In the genomic region with DNA sequence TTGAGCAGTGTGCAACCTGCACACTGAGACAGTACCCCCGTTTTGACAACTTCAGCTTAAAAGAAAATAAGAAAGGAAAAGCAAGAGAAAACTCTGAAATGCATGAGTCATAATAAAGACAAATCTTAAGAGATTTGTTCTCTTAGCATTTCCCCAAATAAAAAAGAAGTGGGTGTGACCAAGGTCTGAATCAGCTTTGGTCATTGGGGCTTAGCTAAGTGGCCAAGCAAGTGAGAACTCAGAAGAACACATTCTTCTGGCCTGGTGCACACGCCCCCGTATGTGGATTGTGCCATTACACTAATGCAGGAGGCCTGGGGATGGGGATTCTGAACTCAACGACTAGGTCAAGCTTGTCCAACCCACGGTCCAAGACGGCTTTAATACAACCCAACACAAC, we compare ENCODE assay signal across 1 cellular context.
TF ChIP-seq lines count a peak whose summit lies in the region.

No MANE protein-coding gene starts in this region.

TF ChIP-seq in GM23338, 12 proteins besides CTCF, POLR2A, EP300 and RAD21 (continued from another document):
- TF ChIP-seq, protein P1, sequence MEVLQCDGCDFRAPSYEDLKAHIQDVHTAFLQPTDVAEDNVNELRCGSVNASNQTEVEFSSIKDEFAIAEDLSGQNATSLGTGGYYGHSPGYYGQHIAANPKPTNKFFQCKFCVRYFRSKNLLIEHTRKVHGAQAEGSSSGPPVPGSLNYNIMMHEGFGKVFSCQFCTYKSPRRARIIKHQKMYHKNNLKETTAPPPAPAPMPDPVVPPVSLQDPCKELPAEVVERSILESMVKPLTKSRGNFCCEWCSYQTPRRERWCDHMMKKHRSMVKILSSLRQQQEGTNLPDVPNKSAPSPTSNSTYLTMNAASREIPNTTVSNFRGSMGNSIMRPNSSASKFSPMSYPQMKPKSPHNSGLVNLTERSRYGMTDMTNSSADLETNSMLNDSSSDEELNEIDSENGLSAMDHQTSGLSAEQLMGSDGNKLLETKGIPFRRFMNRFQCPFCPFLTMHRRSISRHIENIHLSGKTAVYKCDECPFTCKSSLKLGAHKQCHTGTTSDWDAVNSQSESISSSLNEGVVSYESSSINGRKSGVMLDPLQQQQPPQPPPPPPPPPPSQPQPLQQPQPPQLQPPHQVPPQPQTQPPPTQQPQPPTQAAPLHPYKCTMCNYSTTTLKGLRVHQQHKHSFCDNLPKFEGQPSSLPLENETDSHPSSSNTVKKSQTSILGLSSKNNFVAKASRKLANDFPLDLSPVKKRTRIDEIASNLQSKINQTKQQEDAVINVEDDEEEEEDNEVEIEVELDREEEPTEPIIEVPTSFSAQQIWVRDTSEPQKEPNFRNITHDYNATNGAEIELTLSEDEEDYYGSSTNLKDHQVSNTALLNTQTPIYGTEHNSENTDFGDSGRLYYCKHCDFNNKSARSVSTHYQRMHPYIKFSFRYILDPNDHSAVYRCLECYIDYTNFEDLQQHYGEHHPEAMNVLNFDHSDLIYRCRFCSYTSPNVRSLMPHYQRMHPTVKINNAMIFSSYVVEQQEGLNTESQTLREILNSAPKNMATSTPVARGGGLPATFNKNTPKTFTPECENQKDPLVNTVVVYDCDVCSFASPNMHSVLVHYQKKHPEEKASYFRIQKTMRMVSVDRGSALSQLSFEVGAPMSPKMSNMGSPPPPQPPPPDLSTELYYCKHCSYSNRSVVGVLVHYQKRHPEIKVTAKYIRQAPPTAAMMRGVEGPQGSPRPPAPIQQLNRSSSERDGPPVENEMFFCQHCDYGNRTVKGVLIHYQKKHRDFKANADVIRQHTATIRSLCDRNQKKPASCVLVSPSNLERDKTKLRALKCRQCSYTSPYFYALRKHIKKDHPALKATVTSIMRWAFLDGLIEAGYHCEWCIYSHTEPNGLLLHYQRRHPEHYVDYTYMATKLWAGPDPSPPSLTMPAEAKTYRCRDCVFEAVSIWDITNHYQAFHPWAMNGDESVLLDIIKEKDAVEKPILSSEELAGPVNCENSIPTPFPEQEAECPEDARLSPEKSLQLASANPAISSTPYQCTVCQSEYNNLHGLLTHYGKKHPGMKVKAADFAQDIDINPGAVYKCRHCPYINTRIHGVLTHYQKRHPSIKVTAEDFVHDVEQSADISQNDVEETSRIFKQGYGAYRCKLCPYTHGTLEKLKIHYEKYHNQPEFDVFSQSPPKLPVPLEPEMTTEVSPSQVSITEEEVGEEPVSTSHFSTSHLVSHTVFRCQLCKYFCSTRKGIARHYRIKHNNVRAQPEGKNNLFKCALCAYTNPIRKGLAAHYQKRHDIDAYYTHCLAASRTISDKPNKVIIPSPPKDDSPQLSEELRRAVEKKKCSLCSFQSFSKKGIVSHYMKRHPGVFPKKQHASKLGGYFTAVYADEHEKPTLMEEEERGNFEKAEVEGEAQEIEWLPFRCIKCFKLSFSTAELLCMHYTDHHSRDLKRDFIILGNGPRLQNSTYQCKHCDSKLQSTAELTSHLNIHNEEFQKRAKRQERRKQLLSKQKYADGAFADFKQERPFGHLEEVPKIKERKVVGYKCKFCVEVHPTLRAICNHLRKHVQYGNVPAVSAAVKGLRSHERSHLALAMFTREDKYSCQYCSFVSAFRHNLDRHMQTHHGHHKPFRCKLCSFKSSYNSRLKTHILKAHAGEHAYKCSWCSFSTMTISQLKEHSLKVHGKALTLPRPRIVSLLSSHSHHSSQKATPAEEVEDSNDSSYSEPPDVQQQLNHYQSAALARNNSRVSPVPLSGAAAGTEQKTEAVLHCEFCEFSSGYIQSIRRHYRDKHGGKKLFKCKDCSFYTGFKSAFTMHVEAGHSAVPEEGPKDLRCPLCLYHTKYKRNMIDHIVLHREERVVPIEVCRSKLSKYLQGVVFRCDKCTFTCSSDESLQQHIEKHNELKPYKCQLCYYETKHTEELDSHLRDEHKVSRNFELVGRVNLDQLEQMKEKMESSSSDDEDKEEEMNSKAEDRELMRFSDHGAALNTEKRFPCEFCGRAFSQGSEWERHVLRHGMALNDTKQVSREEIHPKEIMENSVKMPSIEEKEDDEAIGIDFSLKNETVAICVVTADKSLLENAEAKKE (CRISPR knock-in tag; IDR thresholded peaks at IDR 0.05): no peak
- TF ChIP-seq JUNB (IDR thresholded peaks at IDR 0.05; ENCODE audit: unreplicated experiment) (no peak), EZH2 (IDR thresholded peaks at IDR 0.05; ENCODE audit: low read depth, unreplicated experiment) (no peak), POLR2AphosphoS5 (IDR thresholded peaks at IDR 0.05; ENCODE audit: low read depth) (no peak), EZH2phosphoT487 (IDR thresholded peaks at IDR 0.05; ENCODE audit: unreplicated experiment) (no peak)
- TF ChIP-seq, protein P2, sequence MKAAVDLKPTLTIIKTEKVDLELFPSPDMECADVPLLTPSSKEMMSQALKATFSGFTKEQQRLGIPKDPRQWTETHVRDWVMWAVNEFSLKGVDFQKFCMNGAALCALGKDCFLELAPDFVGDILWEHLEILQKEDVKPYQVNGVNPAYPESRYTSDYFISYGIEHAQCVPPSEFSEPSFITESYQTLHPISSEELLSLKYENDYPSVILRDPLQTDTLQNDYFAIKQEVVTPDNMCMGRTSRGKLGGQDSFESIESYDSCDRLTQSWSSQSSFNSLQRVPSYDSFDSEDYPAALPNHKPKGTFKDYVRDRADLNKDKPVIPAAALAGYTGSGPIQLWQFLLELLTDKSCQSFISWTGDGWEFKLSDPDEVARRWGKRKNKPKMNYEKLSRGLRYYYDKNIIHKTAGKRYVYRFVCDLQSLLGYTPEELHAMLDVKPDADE (IDR thresholded peaks at IDR 0.05): no peak
TF ChIP-seq in GM23338: peak in this region for 0.
